ENCODE assay signal across 27 cellular contexts in genomic region chr6:33481192-33481591, GRCh38. TPM values are rescaled to one million over a fixed set of nuclear protein-coding genes. Genes with fewer than 3 reads are reported as not detected.
DNase-seq lines count a peak whose midpoint lies in the region; ATAC-seq and TF ChIP-seq lines count a peak whose summit lies in the region.
"Had no signal": no experiment of that assay in that cellular context is flagged by ENCODE, and none has a peak within 500 bp of the region (broad histone marks: within the 10 kb centered on the region; RNA-seq: fewer than 3 reads in every experiment).

No MANE protein-coding gene starts in this region.

- no peak overlapping the region for H3K4me3 Mint-ChIP-seq in naive thymus-derived CD8-positive, alpha-beta T cell
- H3K4me3 Mint-ChIP-seq in stimulated activated naive CD8-positive, alpha-beta T cell treated with anti-CD3 and anti-CD28 coated beads, Interleukin-15, amount 100 ng/mL, for 72 hours, result no peak overlapping the region
- H3K4me3 Mint-ChIP-seq: activated CD4-positive, alpha-beta T cell treated with anti-CD3 and anti-CD28 coated beads, Interleukin-2, amount 10 ng/mL, durations not matched to agents 7 days and 5 days; brain; CD14-positive monocyte; T-cell; type B pancreatic cell had no signal

- peak; percentile 7; the same call in 1 of the 3 replicates for TF ChIP-seq CTCF in GM12872 (IDR thresholded peaks at IDR 0.05; ENCODE audit: insufficient read depth, low read depth, low read length)

- H3K9me3 Mint-ChIP-seq in naive thymus-derived CD8-positive, alpha-beta T cell, result no peaks in the 10 kb centered on the region
- H3K9me3 Mint-ChIP-seq in stimulated activated naive CD8-positive, alpha-beta T cell treated with anti-CD3 and anti-CD28 coated beads, Interleukin-15, amount 100 ng/mL, for 72 hours, result no peaks in the 10 kb centered on the region
- H3K9me3 Mint-ChIP-seq: activated CD4-positive, alpha-beta T cell treated with anti-CD3 and anti-CD28 coated beads, Interleukin-2, amount 10 ng/mL, durations not matched to agents 7 days and 5 days; T-cell; type B pancreatic cell had no signal

- peak; percentile 38 to 49 for ATAC-seq in naive thymus-derived CD8-positive, alpha-beta T cell
- no peak for ATAC-seq in stimulated activated naive CD8-positive, alpha-beta T cell treated with anti-CD3 and anti-CD28 coated beads, Interleukin-15, amount 100 ng/mL, for 72 hours
- ATAC-seq: GM12878, heart left ventricle, left ventricle myocardium superior had no signal

- POLR2A ChIA-PET in naive thymus-derived CD8-positive, alpha-beta T cell (lab: Charles Lee), result no interaction called here

- H3K27ac Mint-ChIP-seq in naive thymus-derived CD8-positive, alpha-beta T cell, result peak overlapping the region in 3 of 10 donors; percentile 24 to 85 (median 63)
- no peak overlapping the region for H3K27ac Mint-ChIP-seq in stimulated activated naive CD8-positive, alpha-beta T cell treated with anti-CD3 and anti-CD28 coated beads, Interleukin-15, amount 100 ng/mL, for 72 hours
- H3K27ac Mint-ChIP-seq: activated CD4-positive, alpha-beta T cell treated with anti-CD3 and anti-CD28 coated beads, Interleukin-2, amount 10 ng/mL, durations not matched to agents 7 days and 5 days; brain; CD14-positive monocyte; progenitor cell of endocrine pancreas; T-cell; type B pancreatic cell had no signal

- no peaks in the 10 kb centered on the region for H3K27me3 Mint-ChIP-seq in naive thymus-derived CD8-positive, alpha-beta T cell
- no peaks in the 10 kb centered on the region for H3K27me3 Mint-ChIP-seq in stimulated activated naive CD8-positive, alpha-beta T cell treated with anti-CD3 and anti-CD28 coated beads, Interleukin-15, amount 100 ng/mL, for 72 hours

- peak; percentile 2 for DNase-seq in activated CD4-positive, alpha-beta T cell treated with anti-CD3 and anti-CD28 coated beads, Interleukin-2, amount 50 U/mL, for 1 hour
- DNase-seq in activated CD4-positive, alpha-beta T cell treated with anti-CD3 and anti-CD28 coated beads for 48 hours, result no peak
- DNase-seq in RPMI8226, result peak; percentile 9
- DNase-seq in naive thymus-derived CD8-positive, alpha-beta T cell, result peak in 3 of 10 donors; percentile 7 to 8 (median 7)
- no peak for DNase-seq in DMS53 treated with DMSO at 0.1 percent for 48 hours (lab: John Stamatoyannopoulos, UW; ENCODE audit: unreplicated experiment)
- no peak for DNase-seq in stimulated activated naive CD8-positive, alpha-beta T cell treated with anti-CD3 and anti-CD28 coated beads, Interleukin-15, amount 100 ng/mL, for 72 hours
- no peak for DNase-seq in kidney tubule cell (ENCODE audit: low spot score)
- DNase-seq: activated CD4-positive, alpha-beta T cell treated with anti-CD3 and anti-CD28 coated beads, Interleukin-2, amount 10 ng/mL, durations not matched to agents 7 days and 5 days; activated T-cell treated with anti-CD3 and anti-CD28 coated beads, Interleukin-2, amount 50 U/mL, for 48 hours; adrenal gland; cerebellar nuclear complex; dermis blood vessel endothelial cell; foreskin melanocyte; H7; heart left ventricle; left ventricle myocardium superior; MV-4-11; NCI-H146; nucleus accumbens; stimulated activated CD4-positive, alpha-beta T cell treated with anti-CD3 and anti-CD28 coated beads, Interleukin-4, amount 100 ng/mL, for 24 hours had no signal

- H3K4me1 Mint-ChIP-seq in naive thymus-derived CD8-positive, alpha-beta T cell, result no peaks in the 10 kb centered on the region
- no peaks in the 10 kb centered on the region for H3K4me1 Mint-ChIP-seq in stimulated activated naive CD8-positive, alpha-beta T cell treated with anti-CD3 and anti-CD28 coated beads, Interleukin-15, amount 100 ng/mL, for 72 hours
- H3K4me1 Mint-ChIP-seq: activated CD4-positive, alpha-beta T cell treated with anti-CD3 and anti-CD28 coated beads, Interleukin-2, amount 10 ng/mL, durations not matched to agents 7 days and 5 days; brain; CD14-positive monocyte; T-cell had no signal

- no peaks in the 10 kb centered on the region for H3K36me3 Mint-ChIP-seq in naive thymus-derived CD8-positive, alpha-beta T cell
- H3K36me3 Mint-ChIP-seq: brain, CD14-positive monocyte, T-cell, type B pancreatic cell had no signal

RNA-seq across cellular contexts. Expression of gene ZBTB9, which starts 26.8 kb away (rescaled TPM):
- total RNA-seq in naive thymus-derived CD8-positive, alpha-beta T cell, result 10 to 100 TPM; 10.6 to 11.9 TPM
- polyA plus RNA-seq in naive thymus-derived CD8-positive, alpha-beta T cell, result 10 to 100 TPM in 1 of 3 donors, 1 to 10 TPM in 2; 3.7 to 10.4 (median 6.4) TPM

Comparison
In these comparisons a context has a peak if more than half of its experiments do, and no peak if none do; other contexts are left out.
1. DNase-seq: peak in activated CD4-positive, alpha-beta T cell treated with anti-CD3 and anti-CD28 coated beads, Interleukin-2, amount 50 U/mL, for 1 hour (single experiment) and RPMI8226 (single experiment); none in activated CD4-positive, alpha-beta T cell treated with anti-CD3 and anti-CD28 coated beads for 48 hours (single experiment), DMS53 treated with DMSO at 0.1 percent for 48 hours (single experiment), stimulated activated naive CD8-positive, alpha-beta T cell treated with anti-CD3 and anti-CD28 coated beads, Interleukin-15, amount 100 ng/mL, for 72 hours (0 of 2) and kidney tubule cell (single experiment).